8 cellular contexts compared by ENCODE assay signal in the genomic region with DNA sequence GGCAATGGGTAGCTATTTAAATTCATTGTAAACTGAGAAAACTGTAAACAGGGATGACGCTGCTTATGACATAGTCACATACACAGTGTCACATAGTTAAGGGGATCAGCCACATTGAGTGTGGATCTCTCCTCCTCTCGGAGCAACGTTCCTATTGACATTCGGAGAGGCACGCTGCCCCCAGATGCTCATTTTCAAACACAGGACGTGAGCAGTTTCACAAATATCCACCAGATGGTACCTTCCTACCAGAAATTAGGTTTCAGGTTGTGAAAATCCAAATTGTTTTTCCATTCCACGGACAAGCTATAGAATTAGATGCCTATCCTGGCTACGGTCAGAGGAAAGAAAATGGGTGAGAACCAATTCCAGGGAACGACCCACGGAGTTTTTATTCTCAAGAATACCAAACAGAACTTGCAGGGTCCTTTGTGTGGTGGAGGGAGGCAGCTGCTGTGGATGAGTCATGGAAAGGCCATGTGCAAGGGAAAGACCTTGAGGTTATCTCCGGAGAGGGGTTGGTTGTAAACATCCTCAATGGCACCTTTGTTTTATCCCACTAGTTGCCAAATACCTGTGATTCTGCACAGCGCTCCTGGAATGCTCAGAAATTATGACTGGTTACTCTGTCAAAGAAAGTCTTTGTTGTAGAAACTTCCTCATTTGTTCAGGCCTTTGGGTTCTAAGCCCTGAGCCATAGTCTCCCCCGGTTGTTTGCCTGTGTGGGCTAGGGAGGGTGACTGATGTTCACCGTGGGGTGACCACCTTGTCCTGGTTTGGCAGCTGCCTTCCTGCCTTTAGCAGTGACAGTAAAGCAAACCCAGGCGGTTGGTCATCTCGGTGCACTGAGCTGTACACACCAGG.
DNase-seq lines count a peak whose midpoint lies in the region; ATAC-seq and TF ChIP-seq lines count a peak whose summit lies in the region.

No MANE protein-coding gene starts in this region.

- peaks cover 12% of the 10 kb centered on the region for H3K4me1 Mint-ChIP-seq in T-helper 17 cell

- DNase-seq in AG09309 (ENCODE audit: low read depth) (no peak), HuH-7 (ENCODE audit: low spot score) (peak; percentile 85), T-helper 17 cell (no peak), inferior parietal cortex (ENCODE audit: extremely low spot score) (peak; percentile 72), upper lobe of right lung (no peak), activated gamma-delta T cell treated with Interleukin-2 at 50 U/mL for 16 hours (no peak)
- no peak for DNase-seq in stimulated activated naive CD4-positive, alpha-beta T cell (lab: John Stamatoyannopoulos, UW)

- intact Hi-C loops in upper lobe of right lung (cut with DNase I): no loop called here

- no peaks in the 10 kb centered on the region for H3K27me3 ChIP-seq in upper lobe of right lung

- no peaks in the 10 kb centered on the region for H3K9me3 ChIP-seq in T-helper 17 cell (ENCODE audit: control insufficient read depth, low read length, poor library complexity, severe bottlenecking)
- H3K9me3 ChIP-seq in upper lobe of right lung: no peaks in the 10 kb centered on the region

- ATAC-seq in T-helper 17 cell (no peak), upper lobe of right lung (no peak), GM21423 (IDR thresholded peaks at IDR 0.05; ENCODE audit: unreplicated experiment) (no peak)

- peaks cover 7% of the 10 kb centered on the region for H3K36me3 ChIP-seq in upper lobe of right lung

- H3K4me3 Mint-ChIP-seq in T-helper 17 cell: no peak overlapping the region

- H3K4me3 ChIP-seq in AG09309 (ENCODE audit: control insufficient read depth, low read depth, low read length): no peak overlapping the region
- H3K4me3 ChIP-seq in upper lobe of right lung: no peak overlapping the region

- H3K27ac ChIP-seq in upper lobe of right lung: no peak overlapping the region

- no peaks in the 10 kb centered on the region for H3K4me1 ChIP-seq in upper lobe of right lung

- TF ChIP-seq CTCF in AG09309 (IDR thresholded peaks at IDR 0.05; ENCODE audit: control insufficient read depth, insufficient read depth, low read depth, low read length, missing control alignments): peak; percentile 37
- TF ChIP-seq CTCF in upper lobe of right lung (IDR thresholded peaks at IDR 0.05): peak; percentile 27

- H3K36me3 Mint-ChIP-seq in T-helper 17 cell (ENCODE audit: low read depth): peaks cover 14% of the 10 kb centered on the region

- H3K27me3 Mint-ChIP-seq in T-helper 17 cell: no peaks in the 10 kb centered on the region

- peak overlapping the region; percentile 62 for H3K27ac Mint-ChIP-seq in T-helper 17 cell

Comparison
In these comparisons a context has a peak if more than half of its experiments do, and no peak if none do; other contexts are left out.
1. DNase-seq: peak in HuH-7 (single experiment) and inferior parietal cortex (single experiment); none in AG09309 (single experiment), T-helper 17 cell (0 of 3), upper lobe of right lung (single experiment), stimulated activated naive CD4-positive, alpha-beta T cell (0 of 6) and activated gamma-delta T cell treated with Interleukin-2 at 50 U/mL for 16 hours (single experiment).